In genomic region chr11:46277623-46278386, GRCh38 we compare ENCODE assay signal across 8 cellular contexts.
DNase-seq lines count a peak whose midpoint lies in the region; ATAC-seq lines count a peak whose summit lies in the region.

Gene CREB3L1 (plus strand): TSS chr11:46277662. CDS start chr11:46278112, 450 bp downstream.

- H3K4me1 Mint-ChIP-seq in dendritic cell treated with granulocyte-macrophage colony-stimulating factor and Interleukin-4, amounts not matched to agents 40 ng/mL and 50 ng/mL, for 4 days (ENCODE audit: low read depth), result peaks cover 30% of the 10 kb centered on the region

- H3K36me3 Mint-ChIP-seq in dendritic cell treated with granulocyte-macrophage colony-stimulating factor and Interleukin-4, amounts not matched to agents 40 ng/mL and 50 ng/mL, for 4 days (ENCODE audit: low read depth), result no peaks in the 10 kb centered on the region

- H3K27ac Mint-ChIP-seq in dendritic cell treated with granulocyte-macrophage colony-stimulating factor and Interleukin-4, amounts not matched to agents 40 ng/mL and 50 ng/mL, for 4 days, result no peak within 1 kb of the TSS

- no peaks in the 10 kb centered on the region for H3K9me3 Mint-ChIP-seq in dendritic cell treated with granulocyte-macrophage colony-stimulating factor and Interleukin-4, amounts not matched to agents 40 ng/mL and 50 ng/mL, for 4 days

- peaks cover 61 to 78% (median 70%) of the 10 kb centered on the region in 11 experiments for H3K27me3 ChIP-seq in BLaER1 treated with 17β-estradiol and CSF1 and Interleukin-3, amounts not matched to agents 10 nM and 100 nM
- no peaks in the 10 kb centered on the region for H3K27me3 ChIP-seq in mucosa of stomach (ENCODE audit: control insufficient read depth, insufficient read depth, low read length)

- DNase-seq in activated effector memory CD4-positive, alpha-beta T cell treated with Interleukin-2 at 50 U/mL for 16 hours, result no peak
- DNase-seq in inferior parietal cortex (ENCODE audit: extremely low spot score), result no peak
- DNase-seq in AG20443 (ENCODE audit: low spot score), result no peak

- ATAC-seq in HG02798 (IDR thresholded peaks at IDR 0.05; ENCODE audit: poor library complexity, unreplicated experiment) (peak; percentile 44), HG02973 (IDR thresholded peaks at IDR 0.05; ENCODE audit: unreplicated experiment) (no peak)

- no peaks in the 10 kb centered on the region for H3K9me3 ChIP-seq in BLaER1 treated with 17β-estradiol and CSF1 and Interleukin-3, amounts not matched to agents 10 nM and 100 nM (replicated peaks in 1 of 11)
- H3K9me3 ChIP-seq in mucosa of stomach (ENCODE audit: control insufficient read depth, low read length), result no peaks in the 10 kb centered on the region

- H3K4me2 ChIP-seq in BLaER1 treated with 17β-estradiol and CSF1 and Interleukin-3, amounts not matched to agents 10 nM and 100 nM, result peak within 1 kb of the TSS; percentile 30 to 70 (median 50); a peak in 18 of 22 replicates

- H3K27ac ChIP-seq in BLaER1 treated with 17β-estradiol and CSF1 and Interleukin-3, amounts not matched to agents 10 nM and 100 nM, result no peak within 1 kb of the TSS

- intact Hi-C loops in dendritic cell treated with granulocyte-macrophage colony-stimulating factor and Interleukin-4, amounts not matched to agents 40 ng/mL and 50 ng/mL, for 4 days (cut with micrococcal nuclease), result no loop called here

- no peaks in the 10 kb centered on the region for H3K36me3 ChIP-seq in BLaER1 treated with 17β-estradiol and CSF1 and Interleukin-3, amounts not matched to agents 10 nM and 100 nM
- peaks cover 4% of the 10 kb centered on the region for H3K36me3 ChIP-seq in mucosa of stomach (ENCODE audit: control insufficient read depth, insufficient read depth, low read length)

- no peak within 1 kb of the TSS; a peak in 1 of 22 replicates for H3K9ac ChIP-seq in BLaER1 treated with 17β-estradiol and CSF1 and Interleukin-3, amounts not matched to agents 10 nM and 100 nM
- H3K9ac ChIP-seq in mucosa of stomach (ENCODE audit: low read length), result peak within 1 kb of the TSS; percentile 94

- H3K27me3 Mint-ChIP-seq in dendritic cell treated with granulocyte-macrophage colony-stimulating factor and Interleukin-4, amounts not matched to agents 40 ng/mL and 50 ng/mL, for 4 days, result peaks cover 58% of the 10 kb centered on the region

- peak within 1 kb of the TSS in 7 of 10 experiments; percentile 10 to 56 (median 37); a peak in 9 of 20 replicates for H3K4me3 ChIP-seq in BLaER1 treated with 17β-estradiol and CSF1 and Interleukin-3, amounts not matched to agents 10 nM and 100 nM
- peak within 1 kb of the TSS; percentile 69 for H3K4me3 ChIP-seq in mucosa of stomach (ENCODE audit: low read length)

- H3K4me3 Mint-ChIP-seq in dendritic cell treated with granulocyte-macrophage colony-stimulating factor and Interleukin-4, amounts not matched to agents 40 ng/mL and 50 ng/mL, for 4 days, result peak within 1 kb of the TSS; percentile 62

- H3K4me1 ChIP-seq in BLaER1 treated with 17β-estradiol and CSF1 and Interleukin-3, amounts not matched to agents 10 nM and 100 nM, result peaks cover 22 to 48% (median 37%) of the 10 kb centered on the region in 10 experiments
- H3K4me1 ChIP-seq in mucosa of stomach (ENCODE audit: control insufficient read depth, insufficient read depth, low read length), result peaks cover 72% of the 10 kb centered on the region

- H4K20me1 ChIP-seq in BLaER1 treated with 17β-estradiol and CSF1 and Interleukin-3, amounts not matched to agents 10 nM and 100 nM, result peaks cover 0 to 11% (median 0%) of the 10 kb centered on the region in 11 experiments; a peak in 2 of 22 replicates
